In genomic region chr12:46550266-46550879, GRCh38 we compare ENCODE assay signal across 16 cellular contexts.
DNase-seq lines count a peak whose midpoint lies in the region; ATAC-seq and TF ChIP-seq lines count a peak whose summit lies in the region.
"Had no signal": no experiment of that assay in that cellular context is flagged by ENCODE, and none has a peak within 500 bp of the region (broad histone marks: within the 10 kb centered on the region; RNA-seq: fewer than 3 reads in every experiment).

No MANE protein-coding gene starts in this region.

- H3K36me3 ChIP-seq in SJCRH30: no peaks in the 10 kb centered on the region
- no peaks in the 10 kb centered on the region for H3K36me3 ChIP-seq in trophoblast cell (ENCODE audit: control insufficient read depth in 1 of 2, insufficient read depth in 2 of 2, low read length in 2 of 2)
- H3K36me3 ChIP-seq: HAP-1, ovary, stomach, vagina had no signal

- no peak overlapping the region for H2AK5ac ChIP-seq in trophoblast cell (ENCODE audit: low read length)

- H4K91ac ChIP-seq in trophoblast cell (ENCODE audit: low read depth, low read length): no peak overlapping the region

- no peak for TF ChIP-seq CTCF in chondrocyte (IDR thresholded peaks at IDR 0.05)

- no peak overlapping the region for H3K14ac ChIP-seq in trophoblast cell (ENCODE audit: low read length)

- no peak for ATAC-seq in stimulated activated effector memory CD8-positive, alpha-beta T cell treated with anti-CD3 and anti-CD28 coated beads, Interleukin-12 subunit alpha, Interleukin-12 subunit beta, amount 100 ng/mL, for 72 hours
- ATAC-seq: left lobe of liver had no signal

- H2BK120ac ChIP-seq in trophoblast cell (ENCODE audit: insufficient read depth, low read length, poor library complexity): no peak overlapping the region

- H2BK12ac ChIP-seq in trophoblast cell (ENCODE audit: low read length): no peak overlapping the region

- no peak for DNase-seq in activated naive CD4-positive, alpha-beta T cell treated with anti-CD3 and anti-CD28 coated beads, Interleukin-2, amount 10 ng/mL, durations not matched to agents 7 days and 5 days
- DNase-seq in activated naive CD4-positive, alpha-beta T cell treated with Interleukin-2 at 50 U/mL for 16 hours: no peak
- no peak for DNase-seq in SJCRH30
- no peak for DNase-seq in chondrocyte (ENCODE audit: low spot score)
- no peak for DNase-seq in stimulated activated effector memory CD8-positive, alpha-beta T cell treated with anti-CD3 and anti-CD28 coated beads, Interleukin-12 subunit alpha, Interleukin-12 subunit beta, amount 100 ng/mL, for 72 hours (ENCODE audit: low spot score in 2 of 2)
- no peak for DNase-seq in stimulated activated CD4-positive, alpha-beta T cell treated with anti-CD3 and anti-CD28 coated beads, Interleukin-4, amount 100 ng/mL, for 4 hours
- no peak for DNase-seq in DMS114 treated with DMSO at 0.1 percent for 48 hours (lab: John Stamatoyannopoulos, UW; ENCODE audit: unreplicated experiment)
- DNase-seq in trophoblast cell: no peak
- DNase-seq: activated gamma-delta T cell, NCI-H2081 treated with DMSO at 0.1 percent for 48 hours, NCI-H526 treated with DMSO at 0.1 percent for 48 hours, ovary, stomach had no signal

- peaks cover 9% of the 10 kb centered on the region for H3K9me3 Mint-ChIP-seq in activated naive CD4-positive, alpha-beta T cell treated with anti-CD3 and anti-CD28 coated beads, Interleukin-2, amount 10 ng/mL, durations not matched to agents 7 days and 5 days
- H3K9me3 Mint-ChIP-seq in chondrocyte (ENCODE audit: low read depth): peaks cover 10% of the 10 kb centered on the region
- no peaks in the 10 kb centered on the region for H3K9me3 Mint-ChIP-seq in stimulated activated effector memory CD8-positive, alpha-beta T cell treated with anti-CD3 and anti-CD28 coated beads, Interleukin-12 subunit alpha, Interleukin-12 subunit beta, amount 100 ng/mL, for 72 hours

- no peak overlapping the region for H3K9ac ChIP-seq in trophoblast cell (ENCODE audit: low read length)

- H3K36me3 Mint-ChIP-seq in activated naive CD4-positive, alpha-beta T cell treated with anti-CD3 and anti-CD28 coated beads, Interleukin-2, amount 10 ng/mL, durations not matched to agents 7 days and 5 days: peaks cover 17% of the 10 kb centered on the region
- no peaks in the 10 kb centered on the region for H3K36me3 Mint-ChIP-seq in chondrocyte (ENCODE audit: low read depth)
- no peaks in the 10 kb centered on the region for H3K36me3 Mint-ChIP-seq in stimulated activated effector memory CD8-positive, alpha-beta T cell treated with anti-CD3 and anti-CD28 coated beads, Interleukin-12 subunit alpha, Interleukin-12 subunit beta, amount 100 ng/mL, for 72 hours

- CTCF ChIA-PET in activated naive CD4-positive, alpha-beta T cell treated with anti-CD3 and anti-CD28 coated beads, Interleukin-2, amount 10 ng/mL, durations not matched to agents 7 days and 5 days (lab: Charles Lee): interaction anchor here (1.2 kb wide), 1 partner anchor 34 kb away, joined by 4 read pairs; no protein-coding TSS in a partner anchor

- no peaks in the 10 kb centered on the region for H3K27me3 Mint-ChIP-seq in activated naive CD4-positive, alpha-beta T cell treated with anti-CD3 and anti-CD28 coated beads, Interleukin-2, amount 10 ng/mL, durations not matched to agents 7 days and 5 days
- H3K27me3 Mint-ChIP-seq in chondrocyte (ENCODE audit: low read depth): no peaks in the 10 kb centered on the region

- no peak overlapping the region for H4K8ac ChIP-seq in trophoblast cell (ENCODE audit: low read depth, low read length)

- H3K4me3 ChIP-seq in SJCRH30 (no peak overlapping the region), trophoblast cell (ENCODE audit: low read depth, low read length) (no peak overlapping the region)
- H3K4me3 ChIP-seq: HAP-1, ovary, stomach, vagina had no signal

- no peak overlapping the region for H2BK5ac ChIP-seq in trophoblast cell (ENCODE audit: low read depth, low read length, poor library complexity)

- H3K4me1 ChIP-seq in SJCRH30: peaks cover 33% of the 10 kb centered on the region
- peaks cover 1 to 2% of the 10 kb centered on the region in 2 experiments for H3K4me1 ChIP-seq in trophoblast cell (ENCODE audit: control insufficient read depth in 1 of 2, insufficient read depth in 2 of 2, low read length in 2 of 2)
- H3K4me1 ChIP-seq: HAP-1 had no signal

- H3K27me3 ChIP-seq in SJCRH30: no peaks in the 10 kb centered on the region
- no peaks in the 10 kb centered on the region for H3K27me3 ChIP-seq in trophoblast cell (ENCODE audit: insufficient read depth, low read length)
- H3K27me3 ChIP-seq: ovary, stomach, vagina had no signal

- no peak overlapping the region for H3K18ac ChIP-seq in trophoblast cell (ENCODE audit: low read length)

- peaks cover 57% of the 10 kb centered on the region for H3K4me1 Mint-ChIP-seq in activated naive CD4-positive, alpha-beta T cell treated with anti-CD3 and anti-CD28 coated beads, Interleukin-2, amount 10 ng/mL, durations not matched to agents 7 days and 5 days
- peaks cover 74% of the 10 kb centered on the region for H3K4me1 Mint-ChIP-seq in chondrocyte (ENCODE audit: low read depth)
- peaks cover 60% of the 10 kb centered on the region for H3K4me1 Mint-ChIP-seq in stimulated activated effector memory CD8-positive, alpha-beta T cell treated with anti-CD3 and anti-CD28 coated beads, Interleukin-12 subunit alpha, Interleukin-12 subunit beta, amount 100 ng/mL, for 72 hours

- peak overlapping the region; percentile 90 for H3K27ac Mint-ChIP-seq in activated naive CD4-positive, alpha-beta T cell treated with anti-CD3 and anti-CD28 coated beads, Interleukin-2, amount 10 ng/mL, durations not matched to agents 7 days and 5 days
- peak overlapping the region; percentile 92 for H3K27ac Mint-ChIP-seq in chondrocyte (ENCODE audit: unreplicated experiment)
- peak overlapping the region; percentile 88 for H3K27ac Mint-ChIP-seq in stimulated activated effector memory CD8-positive, alpha-beta T cell treated with anti-CD3 and anti-CD28 coated beads, Interleukin-12 subunit alpha, Interleukin-12 subunit beta, amount 100 ng/mL, for 72 hours

- no peak overlapping the region for H2AFZ ChIP-seq in trophoblast cell (ENCODE audit: insufficient read depth, low read length, poor library complexity)

- no peak overlapping the region for H4K12ac ChIP-seq in trophoblast cell (ENCODE audit: low read depth, low read length)

- H3K79me2 ChIP-seq in trophoblast cell (ENCODE audit: control insufficient read depth, insufficient read depth, low read length, poor library complexity): no peaks in the 10 kb centered on the region

- no CpG with 5 or more reads among the region's 4 CpGs for WGBS in trophoblast cell (ENCODE audit: extremely low coverage, insufficient coverage, insufficient read length)

- H3K27ac ChIP-seq in SJCRH30 (0 out of 2 replicates have a peak overlapping the region, but pooled peaks have one; percentile 0), trophoblast cell (ENCODE audit: low read depth, low read length) (no peak overlapping the region)
- H3K27ac ChIP-seq: ovary, stomach, vagina had no signal

- H3K4me2 ChIP-seq in trophoblast cell (ENCODE audit: low read length): no peak overlapping the region

- H3K79me1 ChIP-seq in trophoblast cell (ENCODE audit: low read length): peaks cover 4% of the 10 kb centered on the region

- peak overlapping the region; percentile 4 for H3K4me3 Mint-ChIP-seq in activated naive CD4-positive, alpha-beta T cell treated with anti-CD3 and anti-CD28 coated beads, Interleukin-2, amount 10 ng/mL, durations not matched to agents 7 days and 5 days
- no peak overlapping the region for H3K4me3 Mint-ChIP-seq in chondrocyte (ENCODE audit: unreplicated experiment)
- H3K4me3 Mint-ChIP-seq in stimulated activated effector memory CD8-positive, alpha-beta T cell treated with anti-CD3 and anti-CD28 coated beads, Interleukin-12 subunit alpha, Interleukin-12 subunit beta, amount 100 ng/mL, for 72 hours: peak overlapping the region; percentile 44

- H3K23ac ChIP-seq in trophoblast cell (ENCODE audit: low read length): no peak overlapping the region

- no peak overlapping the region for H3K4ac ChIP-seq in trophoblast cell (ENCODE audit: low read depth, low read length)

- H3K9me3 ChIP-seq in SJCRH30 (replicated peaks) (no peaks in the 10 kb centered on the region), trophoblast cell (ENCODE audit: insufficient read depth, low read depth, low read length) (peaks cover 4% of the 10 kb centered on the region)
- H3K9me3 ChIP-seq: HAP-1, ovary, stomach, vagina had no signal
